Comparison of ENCODE assay signal across 8 cellular contexts in the genomic region with DNA sequence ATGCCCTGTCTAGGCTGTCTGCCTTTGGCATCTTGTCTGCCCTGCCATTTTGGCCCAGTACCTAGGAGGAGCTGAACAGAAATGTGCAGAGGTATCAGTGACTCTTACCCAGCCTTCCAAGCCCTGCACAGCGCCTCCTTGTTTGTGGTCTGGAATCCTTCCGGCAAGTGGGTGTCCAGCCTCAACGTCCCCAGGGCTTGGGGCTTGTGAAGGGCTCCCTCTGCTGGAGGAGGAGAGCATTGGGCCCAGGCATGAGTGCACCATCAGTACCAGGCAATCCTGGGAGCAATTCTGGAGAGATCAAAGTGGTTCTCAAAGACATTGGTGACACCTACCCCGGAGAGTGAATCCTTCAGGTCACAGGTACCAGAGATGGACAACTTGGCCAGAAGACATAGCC. TPM values are rescaled to one million over a fixed set of nuclear protein-coding genes. Genes with fewer than 3 reads are reported as not detected.
DNase-seq lines count a peak whose midpoint lies in the region; ATAC-seq and TF ChIP-seq lines count a peak whose summit lies in the region.

No MANE protein-coding gene starts in this region.

- no peaks in the 10 kb centered on the region for H3K9me3 ChIP-seq in cardiac muscle cell (ENCODE audit: low read depth)

- H3K4me3 ChIP-seq in cardiac muscle cell (no peak overlapping the region), epithelial cell of proximal tubule (ENCODE audit: low read depth, low read length) (no peak overlapping the region)

- DNase-seq in cardiac muscle cell (ENCODE audit: low read depth in 1 of 2, low spot score in 1 of 2), result no peak
- DNase-seq in Right ventricle myocardium inferior (ENCODE audit: missing footprints), result no peak
- peak; percentile 7 for DNase-seq in RPMI7951 (ENCODE audit: low read depth)
- DNase-seq in epithelial cell of proximal tubule (ENCODE audit: low read depth), result no peak
- peak; percentile 7 to 13 for DNase-seq in stimulated activated CD4-positive, alpha-beta T cell treated with anti-CD3 and anti-CD28 coated beads, Interleukin-4, amount 100 ng/mL, for 48 hours (ENCODE audit: low read depth in 2 of 2)
- DNase-seq in activated gamma-delta T cell (lab: John Stamatoyannopoulos, UW), result no peak
- no peak for DNase-seq in middle frontal gyrus (ENCODE audit: extremely low spot score, low spot score)

- no peaks in the 10 kb centered on the region for H3K4me1 ChIP-seq in cardiac muscle cell (ENCODE audit: low read depth)

- TF ChIP-seq CTCF in cardiac muscle cell (IDR thresholded peaks at IDR 0.05; ENCODE audit: low read depth, low read length) (peak; percentile 18), epithelial cell of proximal tubule (conservative IDR thresholded peaks at IDR 0.05; ENCODE audit: low read depth, low read length) (peak; percentile 78)

- intact Hi-C loops in Right ventricle myocardium inferior (cut with DNase I), result no loop called here

- ATAC-seq in Right ventricle myocardium inferior (no peak), GM18867 (IDR thresholded peaks at IDR 0.05; ENCODE audit: unreplicated experiment) (no peak)

- H3K36me3 ChIP-seq in cardiac muscle cell, result no peaks in the 10 kb centered on the region

- H3K27me3 ChIP-seq in cardiac muscle cell, result peaks cover 6% of the 10 kb centered on the region

- H3K27ac ChIP-seq in cardiac muscle cell, result no peak overlapping the region

RNA-seq across cellular contexts. Expression of a gene that starts 2.4 kb away (rescaled TPM):
- not detected in 2 replicates for total RNA-seq in cardiac muscle cell
- polyA plus RNA-seq in cardiac muscle cell, result not detected in 2 replicates
- total RNA-seq in Right ventricle myocardium inferior, result not detected
- total RNA-seq in RPMI7951 (2014; rRNA removed; shearing (Covaris generic)), result not detected in 2 replicates
- total RNA-seq in epithelial cell of proximal tubule, result not detected in 2 replicates

RNA-seq across cellular contexts. Expression of a gene that starts 30.1 kb away (rescaled TPM):
- total RNA-seq in cardiac muscle cell, result not detected in 2 replicates
- polyA plus RNA-seq in cardiac muscle cell, result not detected in 2 replicates
- total RNA-seq in Right ventricle myocardium inferior, result not detected
- not detected in 2 replicates for total RNA-seq in RPMI7951 (2014; rRNA removed; shearing (Covaris generic))
- not detected in 2 replicates for total RNA-seq in epithelial cell of proximal tubule

Comparison
In these comparisons a context has a peak if more than half of its experiments do, and no peak if none do; other contexts are left out.
1. DNase-seq: peak in RPMI7951 (single experiment) and stimulated activated CD4-positive, alpha-beta T cell treated with anti-CD3 and anti-CD28 coated beads, Interleukin-4, amount 100 ng/mL, for 48 hours (2 of 2); none in cardiac muscle cell (0 of 2), Right ventricle myocardium inferior (single experiment), epithelial cell of proximal tubule (single experiment), activated gamma-delta T cell (single experiment) and middle frontal gyrus (single experiment).